ENCODE assay signal across 12 cellular contexts in the genomic region with DNA sequence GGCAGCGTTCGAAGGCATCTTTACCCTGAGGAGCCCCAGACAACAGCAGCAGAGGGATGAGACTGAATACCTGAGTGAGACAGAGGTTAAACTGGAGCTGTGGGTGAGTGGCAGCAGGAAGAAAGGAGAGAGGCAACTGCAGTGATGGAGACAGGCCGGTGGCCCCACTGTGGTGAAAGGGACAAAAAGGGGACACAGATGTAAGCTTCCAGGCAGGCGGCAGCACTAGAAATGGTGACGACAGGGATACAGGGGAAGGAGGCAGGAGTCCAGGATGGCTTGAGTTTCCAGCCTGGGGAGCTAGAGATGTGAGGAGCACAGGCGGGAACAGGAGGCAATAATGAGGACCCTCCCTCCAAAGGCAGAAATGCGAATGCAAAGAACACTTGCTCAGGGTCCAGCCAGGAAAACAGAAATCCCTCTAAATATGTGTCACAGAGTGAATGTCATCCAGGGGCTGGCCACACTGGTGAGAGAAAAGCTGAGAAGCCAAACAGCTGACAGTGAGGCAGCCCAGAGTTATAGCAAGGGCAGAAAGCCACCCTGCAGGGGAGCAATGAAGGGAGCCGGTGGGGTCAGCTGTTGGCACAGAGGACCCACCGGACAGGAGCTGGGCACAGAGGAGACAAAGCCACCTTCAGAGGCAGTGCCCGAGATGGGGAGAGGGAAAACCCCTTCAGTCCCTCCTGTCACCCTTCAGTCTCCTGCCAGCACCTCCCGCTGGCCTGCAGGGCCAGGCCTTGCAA.
A peak's percentile ranks its signal among the peaks of the same experiment; 100 is the strongest.
DNase-seq lines count a peak whose midpoint lies in the region; ATAC-seq and TF ChIP-seq lines count a peak whose summit lies in the region.
"Had no signal": no experiment of that assay in that cellular context is flagged by ENCODE, and none has a peak within 500 bp of the region (broad histone marks: within the 10 kb centered on the region; RNA-seq: fewer than 3 reads in every experiment).

No MANE protein-coding gene starts in this region.

- H3K27ac ChIP-seq in AG04450 (ENCODE audit: low read depth, low read length) (peak overlapping the region; percentile 31), ovary (peak overlapping the region; percentile 17 to 26)
- H3K27ac ChIP-seq: BLaER1 treated with 17β-estradiol and CSF1 and Interleukin-3, amounts not matched to agents 10 nM and 100 nM had no signal

- TF ChIP-seq CTCF in AG04450 (IDR thresholded peaks at IDR 0.05; ENCODE audit: low read depth, low read length): no peak
- TF ChIP-seq CTCF in endothelial cell (IDR thresholded peaks at IDR 0.05; ENCODE audit: unreplicated experiment): no peak
- TF ChIP-seq CTCF in ovary (IDR thresholded peaks at IDR 0.05): no peak
- TF ChIP-seq CTCF in omental fat pad (IDR thresholded peaks at IDR 0.05): no peak

- intact Hi-C loops in ovary (cut with DNase I): loop anchor here in 2 of 4 donors (5.0 to 10.0 kb wide), 2 partner anchors 67 to 70 kb away; partner anchors contain the start of gene TBC1D2B (in 2 of the 2)

- no peak for DNase-seq in AG04450 (ENCODE audit: low read depth, low spot score)
- peak; percentile 34 for DNase-seq in LHCN-M2 (ENCODE audit: low read depth)
- DNase-seq in endothelial cell (ENCODE audit: low spot score): no peak
- DNase-seq in ovary: no peak
- DNase-seq in LoVo (ENCODE audit: low spot score): no peak
- DNase-seq in omental fat pad (ENCODE audit: low spot score): no peak
- DNase-seq in KBM-7: no peak
- DNase-seq: MV-4-11; stimulated activated CD4-positive, alpha-beta T cell treated with anti-CD3 and anti-CD28 coated beads, Interleukin-4, amount 100 ng/mL, for 24 hours had no signal

- H3K4me3 Mint-ChIP-seq in endothelial cell (ENCODE audit: unreplicated experiment): peak overlapping the region; percentile 17
- H3K4me3 Mint-ChIP-seq: stimulated activated naive CD8-positive, alpha-beta T cell treated with anti-CD3 and anti-CD28 coated beads, Interleukin-15, Interleukin-2, amounts not matched to agents 100 ng/mL and 50 ng/mL, for 24 hours had no signal

- H3K27ac Mint-ChIP-seq in endothelial cell (ENCODE audit: unreplicated experiment): no peak overlapping the region
- H3K27ac Mint-ChIP-seq: stimulated activated naive CD8-positive, alpha-beta T cell treated with anti-CD3 and anti-CD28 coated beads, Interleukin-15, Interleukin-2, amounts not matched to agents 100 ng/mL and 50 ng/mL, for 24 hours had no signal

- no peaks in the 10 kb centered on the region for H3K36me3 ChIP-seq in ovary

- CTCF ChIA-PET in AG04450 (lab: Charles Lee): interaction anchor here (1.1 to 3.9 kb wide), 3 partner anchors 40 to 101 kb away, joined by 4 to 36 read pairs (median 17); no protein-coding TSS in a partner anchor

- TF ChIP-seq EP300 in ovary (IDR thresholded peaks at IDR 0.05): no peak

- 75 to 83% (median 77%) methylated on average over 11 of the region's 11 CpGs for WGBS in ovary, 3 donors

- H3K9me3 ChIP-seq in AG04450 (ENCODE audit: control insufficient read depth, insufficient read depth, low read length) (no peaks in the 10 kb centered on the region), ovary (no peaks in the 10 kb centered on the region)
- H3K9me3 ChIP-seq: BLaER1 treated with 17β-estradiol and CSF1 and Interleukin-3, amounts not matched to agents 10 nM and 100 nM had no signal

- ATAC-seq in activated CD4-positive, CD25-positive, alpha-beta regulatory T cell treated with anti-CD3 and anti-CD28 coated beads, Interleukin-2, amount 50 U/mL, for 24 hours: no peak
- no peak for ATAC-seq in omental fat pad (ENCODE audit: low FRiP score)

- peaks cover 21% of the 10 kb centered on the region for H3K4me1 ChIP-seq in ovary (ENCODE audit: insufficient read depth)

- peaks cover 15% of the 10 kb centered on the region for H3K36me3 Mint-ChIP-seq in endothelial cell (ENCODE audit: low read depth, unreplicated experiment)

- H3K27me3 ChIP-seq in AG04450 (ENCODE audit: control insufficient read depth, insufficient read depth, low read length): no peaks in the 10 kb centered on the region
- H3K27me3 ChIP-seq in ovary: no peaks in the 10 kb centered on the region
- H3K27me3 ChIP-seq: BLaER1 treated with 17β-estradiol and CSF1 and Interleukin-3, amounts not matched to agents 10 nM and 100 nM had no signal

- POLR2A ChIA-PET in AG04450 (lab: Yijun Ruan, JAX): interaction anchor here (1.1 to 1.2 kb wide), 2 partner anchors 86 to 533 kb away, joined by 3 read pairs; partner anchors contain the start of gene PSMA4

- peaks cover 11% of the 10 kb centered on the region for H3K4me1 Mint-ChIP-seq in endothelial cell (ENCODE audit: unreplicated experiment)

- H3K4me3 ChIP-seq in AG04450 (ENCODE audit: low read depth, low read length): no peak overlapping the region
- H3K4me3 ChIP-seq in ovary: no peak overlapping the region
- H3K4me3 ChIP-seq: BLaER1 treated with 17β-estradiol and CSF1 and Interleukin-3, amounts not matched to agents 10 nM and 100 nM had no signal

- in situ Hi-C loops in KBM-7 (cut with MboI; ENCODE audit: low pct_unique_long_range_greater_than_20kb, low sequenced_read_pairs): no loop called here

- H3K27me3 Mint-ChIP-seq in endothelial cell (ENCODE audit: unreplicated experiment): peaks cover 8% of the 10 kb centered on the region
- H3K27me3 Mint-ChIP-seq: stimulated activated naive CD8-positive, alpha-beta T cell treated with anti-CD3 and anti-CD28 coated beads, Interleukin-15, Interleukin-2, amounts not matched to agents 100 ng/mL and 50 ng/mL, for 24 hours had no signal

- no peak for TF ChIP-seq POLR2A in ovary (IDR thresholded peaks at IDR 0.05)

- no peaks in the 10 kb centered on the region for H3K9me3 Mint-ChIP-seq in endothelial cell (ENCODE audit: unreplicated experiment)
- H3K9me3 Mint-ChIP-seq: stimulated activated naive CD8-positive, alpha-beta T cell treated with anti-CD3 and anti-CD28 coated beads, Interleukin-15, Interleukin-2, amounts not matched to agents 100 ng/mL and 50 ng/mL, for 24 hours had no signal
